Comparison of ENCODE assay signal across 1 cellular context in the genomic region with DNA sequence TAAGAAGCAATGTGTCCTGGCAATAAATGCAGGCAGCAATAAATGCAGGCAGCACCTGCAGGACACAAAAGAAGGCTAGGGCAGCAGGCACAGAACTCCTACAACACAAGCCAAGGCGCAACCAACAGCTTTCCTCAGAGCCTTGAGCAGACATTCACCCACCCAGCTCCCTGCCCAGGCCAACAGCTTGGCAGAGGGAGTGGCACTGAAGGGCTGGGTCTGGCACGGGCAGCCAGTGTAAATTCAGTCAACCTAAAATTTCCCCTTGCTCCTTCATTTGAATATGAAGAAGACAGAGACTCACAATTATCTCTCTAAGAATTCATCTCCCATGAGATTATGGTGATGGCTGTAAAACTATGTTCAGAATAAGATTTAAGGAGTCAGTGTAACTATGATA.
TF ChIP-seq lines count a peak whose summit lies in the region.

No MANE protein-coding gene starts in this region.

TF ChIP-seq in H1, 55 proteins besides CTCF, POLR2A, EP300 and RAD21:
- no peak for TF ChIP-seq SUZ12 (IDR thresholded peaks at IDR 0.05; ENCODE audit: low read length)
- TF ChIP-seq, protein P1, sequence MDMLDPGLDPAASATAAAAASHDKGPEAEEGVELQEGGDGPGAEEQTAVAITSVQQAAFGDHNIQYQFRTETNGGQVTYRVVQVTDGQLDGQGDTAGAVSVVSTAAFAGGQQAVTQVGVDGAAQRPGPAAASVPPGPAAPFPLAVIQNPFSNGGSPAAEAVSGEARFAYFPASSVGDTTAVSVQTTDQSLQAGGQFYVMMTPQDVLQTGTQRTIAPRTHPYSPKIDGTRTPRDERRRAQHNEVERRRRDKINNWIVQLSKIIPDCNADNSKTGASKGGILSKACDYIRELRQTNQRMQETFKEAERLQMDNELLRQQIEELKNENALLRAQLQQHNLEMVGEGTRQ (IDR thresholded peaks at IDR 0.05; ENCODE audit: low read length) = no peak
- no peak for TF ChIP-seq KDM4A (IDR thresholded peaks at IDR 0.05; ENCODE audit: low read depth, low read length, severe bottlenecking)
- no peak for TF ChIP-seq CBX5 (IDR thresholded peaks at IDR 0.05; ENCODE audit: low read depth, low read length)
- TF ChIP-seq SP2 (IDR thresholded peaks at IDR 0.05; ENCODE audit: low read length) = no peak
- no peak for TF ChIP-seq PHF8 (conservative IDR thresholded peaks at IDR 0.05; ENCODE audit: low read depth, low read length)
- no peak for TF ChIP-seq TEAD4 (IDR thresholded peaks at IDR 0.05; ENCODE audit: low read depth, low read length)
- no peak for TF ChIP-seq GABPA (IDR thresholded peaks at IDR 0.05; ENCODE audit: borderline replicate concordance, insufficient read depth, low read length)
